5 cellular contexts compared by ENCODE assay signal in genomic region chr11:49233700-49234099, GRCh38. TPM values are rescaled to one million over a fixed set of nuclear protein-coding genes. Genes with fewer than 3 reads are reported as not detected.
"Had no signal": no experiment of that assay in that cellular context is flagged by ENCODE, and none has a peak within 500 bp of the region (broad histone marks: within the 10 kb centered on the region; RNA-seq: fewer than 3 reads in every experiment).

No MANE protein-coding gene starts in this region.

RNA-seq across cellular contexts. Expression of gene FOLH1, which starts 25.3 kb away (rescaled TPM):
- total RNA-seq: left ventricle myocardium inferior; mononuclear cell; naive thymus-derived CD4-positive, alpha-beta T cell; progenitor cell of endocrine pancreas had no signal
- polyA plus RNA-seq: fibroblast of lung; naive thymus-derived CD4-positive, alpha-beta T cell had no signal
